ENCODE assay signal across 14 cellular contexts in the genomic region with DNA sequence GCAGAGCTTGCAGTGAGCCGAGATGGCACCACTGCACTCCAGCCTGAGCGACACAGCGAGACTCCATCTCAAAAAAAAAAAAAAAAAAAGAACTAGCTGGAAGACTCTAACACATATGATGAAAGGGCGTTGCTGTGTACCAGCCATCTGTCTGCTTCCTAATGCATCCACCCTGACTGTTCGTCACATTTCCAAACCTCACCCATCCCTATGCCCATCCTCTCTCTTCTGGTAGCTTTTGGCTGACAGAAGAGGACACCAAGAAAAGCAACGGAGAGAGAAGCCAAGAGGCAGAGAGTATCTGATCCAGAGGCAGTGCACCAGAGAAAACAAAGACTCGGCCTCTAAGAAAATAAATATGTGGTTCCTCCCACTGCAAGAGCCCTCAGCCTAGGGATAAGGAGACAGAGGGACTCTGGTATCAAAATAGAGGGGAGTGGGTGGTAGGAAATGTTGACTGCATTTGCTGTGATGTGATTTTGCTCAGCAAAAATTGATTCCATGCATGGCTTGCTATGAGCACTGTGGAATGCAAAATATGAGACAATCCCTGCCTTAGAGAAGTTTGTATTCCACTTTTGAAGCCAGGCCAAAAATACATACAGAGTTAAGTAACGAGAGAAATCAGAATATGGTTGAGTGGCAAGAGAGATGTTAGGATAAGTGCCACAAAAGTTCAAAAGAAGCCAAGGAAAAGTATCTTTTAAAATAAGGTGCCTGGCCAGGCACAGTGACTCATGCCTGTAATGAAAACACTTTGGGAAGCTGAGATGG.
DNase-seq lines count a peak whose midpoint lies in the region; TF ChIP-seq lines count a peak whose summit lies in the region.
"Had no signal": no experiment of that assay in that cellular context is flagged by ENCODE, and none has a peak within 500 bp of the region (broad histone marks: within the 10 kb centered on the region; RNA-seq: fewer than 3 reads in every experiment).

No MANE protein-coding gene starts in this region.

- peaks cover 12% of the 10 kb centered on the region for H3K4me1 ChIP-seq in left ventricle myocardium inferior
- H3K4me1 ChIP-seq: gastrocnemius medialis had no signal

- no peak overlapping the region for H3K27ac Mint-ChIP-seq in CD14-positive monocyte
- H3K27ac Mint-ChIP-seq: activated naive CD8-positive, alpha-beta T cell treated with anti-CD3 and anti-CD28 coated beads, Interleukin-2, amount 10 ng/mL, durations not matched to agents 7 days and 5 days; T-helper 1 cell treated with Interleukin-12 subunit alpha and Interleukin-12 subunit beta and Interleukin-4 antibody, amounts not matched to agents 30 μg/mL and 1 μg/mL, for 36 hours had no signal

- H3K9me3 ChIP-seq in left ventricle myocardium inferior (replicated peaks), result no peaks in the 10 kb centered on the region
- H3K9me3 ChIP-seq: gastrocnemius medialis, mucosa of descending colon had no signal

- H3K27me3 Mint-ChIP-seq in CD14-positive monocyte (ENCODE audit: low read depth in 3 of 3), result peaks cover 2 to 6% (median 2%) of the 10 kb centered on the region in 3 donors

- H3K4me3 ChIP-seq in left ventricle myocardium inferior (no peak overlapping the region), astrocyte of the spinal cord (ENCODE audit: low read depth, low read length) (no peak overlapping the region)
- H3K4me3 ChIP-seq: gastrocnemius medialis, mucosa of descending colon had no signal

- H3K4me3 Mint-ChIP-seq in CD14-positive monocyte, result no peak overlapping the region
- H3K4me3 Mint-ChIP-seq: activated naive CD8-positive, alpha-beta T cell treated with anti-CD3 and anti-CD28 coated beads, Interleukin-2, amount 10 ng/mL, durations not matched to agents 7 days and 5 days; T-helper 1 cell treated with Interleukin-12 subunit alpha and Interleukin-12 subunit beta and Interleukin-4 antibody, amounts not matched to agents 30 μg/mL and 1 μg/mL, for 36 hours had no signal

- intact Hi-C loops in cardiac septum (cut with DNase I), result no loop called here
- intact Hi-C loops in left ventricle myocardium inferior (cut with micrococcal nuclease), result no loop called here
- intact Hi-C loops in CD14-positive monocyte (cut with micrococcal nuclease), result no loop called here

- H3K27ac ChIP-seq in left ventricle myocardium inferior (replicated peaks), result no peak overlapping the region
- H3K27ac ChIP-seq: gastrocnemius medialis had no signal

- TF ChIP-seq CTCF in left ventricle myocardium inferior (IDR thresholded peaks at IDR 0.05; ENCODE audit: borderline replicate concordance) (no peak), astrocyte of the spinal cord (IDR thresholded peaks at IDR 0.05; ENCODE audit: low read depth, low read length) (no peak), CD14-positive monocyte (IDR thresholded peaks at IDR 0.05) (no peak)

- in situ Hi-C loops in astrocyte of the spinal cord (cut with HindIII; ENCODE audit: low sequenced_read_pairs), result no loop called here

- CTCF ChIA-PET in HEK293T (lab: Yijun Ruan, JAX), result no interaction called here

- POLR2A ChIA-PET in HEK293T (lab: Yijun Ruan, JAX), result no interaction called here

- H3K36me3 Mint-ChIP-seq in CD14-positive monocyte, result no peaks in the 10 kb centered on the region
- H3K36me3 Mint-ChIP-seq: activated naive CD8-positive, alpha-beta T cell treated with anti-CD3 and anti-CD28 coated beads, Interleukin-2, amount 10 ng/mL, durations not matched to agents 7 days and 5 days had no signal

- H3K4me1 Mint-ChIP-seq in CD14-positive monocyte, result no peaks in the 10 kb centered on the region
- H3K4me1 Mint-ChIP-seq: activated naive CD8-positive, alpha-beta T cell treated with anti-CD3 and anti-CD28 coated beads, Interleukin-2, amount 10 ng/mL, durations not matched to agents 7 days and 5 days had no signal

- DNase-seq in cardiac septum (ENCODE audit: low spot score) (peak; percentile 3), left ventricle myocardium inferior (no peak), astrocyte of the spinal cord (ENCODE audit: low read depth, low spot score) (peak; percentile 53), kidney glomerular epithelial cell (lab: John Stamatoyannopoulos, UW) (peak; percentile 63), amniotic stem cell (lab: John Stamatoyannopoulos, UW) (no peak), DMS53 (lab: John Stamatoyannopoulos, UW) (no peak), HEK293T (ENCODE audit: extremely low spot score) (no peak), CD14-positive monocyte (ENCODE audit: low spot score) (no peak)
- DNase-seq: activated naive CD8-positive, alpha-beta T cell treated with anti-CD3 and anti-CD28 coated beads, Interleukin-2, amount 10 ng/mL, durations not matched to agents 7 days and 5 days; gastrocnemius medialis; mucosa of descending colon; NCI-H1105 treated with DMSO at 0.1 percent for 48 hours; NCI-H524 treated with DMSO at 0.1 percent for 48 hours had no signal

- no peaks in the 10 kb centered on the region for H3K36me3 ChIP-seq in left ventricle myocardium inferior
- H3K36me3 ChIP-seq: gastrocnemius medialis had no signal

- H3K27me3 ChIP-seq in left ventricle myocardium inferior (ENCODE audit: low read depth), result no peaks in the 10 kb centered on the region
- H3K27me3 ChIP-seq: gastrocnemius medialis had no signal

- H3K9me3 Mint-ChIP-seq in CD14-positive monocyte, result no peaks in the 10 kb centered on the region
- H3K9me3 Mint-ChIP-seq: activated naive CD8-positive, alpha-beta T cell treated with anti-CD3 and anti-CD28 coated beads, Interleukin-2, amount 10 ng/mL, durations not matched to agents 7 days and 5 days; T-helper 1 cell treated with Interleukin-12 subunit alpha and Interleukin-12 subunit beta and Interleukin-4 antibody, amounts not matched to agents 30 μg/mL and 1 μg/mL, for 36 hours had no signal

TF ChIP-seq in HEK293T, 16 proteins besides CTCF, POLR2A, EP300 and RAD21:
- TF ChIP-seq NFRKB (IDR thresholded peaks at IDR 0.05), result no peak
- no peak for TF ChIP-seq SP1 (IDR thresholded peaks at IDR 0.05)
- TF ChIP-seq L3MBTL2 (conservative IDR thresholded peaks at IDR 0.05), result no peak
- TF ChIP-seq FOXA1 (IDR thresholded peaks at IDR 0.05), result no peak
- TF ChIP-seq FOXM1 (IDR thresholded peaks at IDR 0.05; ENCODE audit: borderline replicate concordance), result no peak
- no peak for TF ChIP-seq ZNF384 (IDR thresholded peaks at IDR 0.05)
- TF ChIP-seq SUZ12 (IDR thresholded peaks at IDR 0.05), result no peak
- no peak for TF ChIP-seq ARNT (IDR thresholded peaks at IDR 0.05)
- no peak for TF ChIP-seq CTBP1 (IDR thresholded peaks at IDR 0.05; ENCODE audit: borderline replicate concordance)
- TF ChIP-seq, protein P1, sequence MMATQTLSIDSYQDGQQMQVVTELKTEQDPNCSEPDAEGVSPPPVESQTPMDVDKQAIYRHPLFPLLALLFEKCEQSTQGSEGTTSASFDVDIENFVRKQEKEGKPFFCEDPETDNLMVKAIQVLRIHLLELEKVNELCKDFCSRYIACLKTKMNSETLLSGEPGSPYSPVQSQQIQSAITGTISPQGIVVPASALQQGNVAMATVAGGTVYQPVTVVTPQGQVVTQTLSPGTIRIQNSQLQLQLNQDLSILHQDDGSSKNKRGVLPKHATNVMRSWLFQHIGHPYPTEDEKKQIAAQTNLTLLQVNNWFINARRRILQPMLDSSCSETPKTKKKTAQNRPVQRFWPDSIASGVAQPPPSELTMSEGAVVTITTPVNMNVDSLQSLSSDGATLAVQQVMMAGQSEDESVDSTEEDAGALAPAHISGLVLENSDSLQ (IDR thresholded peaks at IDR 0.05), result no peak
- no peak for TF ChIP-seq ELF4 (IDR thresholded peaks at IDR 0.05)
- no peak for TF ChIP-seq FOXK2 (IDR thresholded peaks at IDR 0.05)
- no peak for TF ChIP-seq BHLHE40 (IDR thresholded peaks at IDR 0.05; ENCODE audit: borderline replicate concordance)
- no peak for TF ChIP-seq TARDBP (IDR thresholded peaks at IDR 0.05)
- TF ChIP-seq LEF1 (IDR thresholded peaks at IDR 0.05; ENCODE audit: borderline replicate concordance), result no peak
- TF ChIP-seq HDGF (IDR thresholded peaks at IDR 0.05; ENCODE audit: borderline replicate concordance), result no peak

Comparison
In these comparisons a context has a peak if more than half of its experiments do, and no peak if none do; other contexts are left out.
1. DNase-seq: peak in cardiac septum (single experiment), astrocyte of the spinal cord (single experiment) and kidney glomerular epithelial cell (single experiment); none in left ventricle myocardium inferior (single experiment), amniotic stem cell (single experiment), DMS53 (single experiment), HEK293T (single experiment) and CD14-positive monocyte (single experiment).